8 cellular contexts compared by ENCODE assay signal in genomic region chr2:231613655-231614558, GRCh38. TPM values are rescaled to one million over a fixed set of nuclear protein-coding genes. Genes with fewer than 3 reads are reported as not detected.
A peak's percentile ranks its signal among the peaks of the same experiment; 100 is the strongest.
DNase-seq lines count a peak whose midpoint lies in the region; ATAC-seq, FAIRE-seq and TF ChIP-seq lines count a peak whose summit lies in the region.

No MANE protein-coding gene starts in this region.

- H2BK12ac ChIP-seq in neuronal stem cell (ENCODE audit: low read length) = no peak overlapping the region

- ATAC-seq in GM21367 (IDR thresholded peaks at IDR 0.05; ENCODE audit: unreplicated experiment) = peak; percentile 52

- H3K27me3 ChIP-seq in neuronal stem cell (ENCODE audit: control insufficient read depth in 3 of 3, insufficient read depth in 3 of 3, low read depth in 1 of 3, low read length in 3 of 3) = no peaks in the 10 kb centered on the region

- H3K79me1 ChIP-seq in neuronal stem cell (ENCODE audit: low read depth, low read length) = no peaks in the 10 kb centered on the region

- H3K4ac ChIP-seq in neuronal stem cell (ENCODE audit: low read length) = peak overlapping the region; percentile 57

- peak overlapping the region; percentile 68 for H4K8ac ChIP-seq in neuronal stem cell (ENCODE audit: low read depth, low read length)

- H3K23ac ChIP-seq in neuronal stem cell (ENCODE audit: low read depth, low read length, poor library complexity) = peak overlapping the region; percentile 83

- peak; percentile 86 for TF ChIP-seq POLR2A in Raji (IDR thresholded peaks at IDR 0.05; ENCODE audit: insufficient read depth, low read depth, low read length)

- no peaks in the 10 kb centered on the region for H3K36me3 ChIP-seq in neuronal stem cell (replicated peaks in 1 of 2; ENCODE audit: control insufficient read depth in 2 of 2, insufficient read depth in 2 of 2, low read length in 2 of 2)

- H4K91ac ChIP-seq in neuronal stem cell (ENCODE audit: low read depth, low read length, poor library complexity) = peak overlapping the region; percentile 22

- peak overlapping the region; percentile 18 for H2BK15ac ChIP-seq in neuronal stem cell (ENCODE audit: low read length)

- H2BK5ac ChIP-seq in neuronal stem cell (ENCODE audit: low read length) = peak overlapping the region; percentile 99

- H2AK5ac ChIP-seq in neuronal stem cell (ENCODE audit: low read depth, low read length) = peak overlapping the region; percentile 90

- peak overlapping the region; percentile 96 for H3K9ac ChIP-seq in neuronal stem cell (ENCODE audit: low read depth, low read length, poor library complexity)

- H3K4me3 ChIP-seq in neuronal stem cell (ENCODE audit: low read length in 2 of 2) = peak overlapping the region; percentile 56 to 78

- H3K4me2 ChIP-seq in neuronal stem cell (ENCODE audit: insufficient read depth, low read length, poor library complexity, severe bottlenecking) = peak overlapping the region; percentile 85

- H3K27ac ChIP-seq in neuronal stem cell (replicated peaks; ENCODE audit: low read length) (peak overlapping the region; percentile 100), substantia nigra (ENCODE audit: low read depth, low read length, poor library complexity, severe bottlenecking) (peak overlapping the region; percentile 100)

- peaks cover 29 to 33% of the 10 kb centered on the region in 2 donors for H3K4me1 ChIP-seq in neuronal stem cell (ENCODE audit: control insufficient read depth in 2 of 2, insufficient read depth in 1 of 2, low read depth in 1 of 2, low read length in 2 of 2)

- no peaks in the 10 kb centered on the region for H3K9me3 ChIP-seq in neuronal stem cell (replicated peaks in 1 of 2; ENCODE audit: control insufficient read depth in 2 of 2, insufficient read depth in 1 of 2, low read depth in 1 of 2, low read length in 2 of 2)

- DNase-seq in DMS153 treated with DMSO at 0.1 percent for 48 hours (lab: John Stamatoyannopoulos, UW; ENCODE audit: unreplicated experiment) = peak; percentile 89
- peak; percentile 92 for DNase-seq in HT-29 (ENCODE audit: low spot score)
- peak; percentile 16 to 84 (median 54) for DNase-seq in activated naive CD4-positive, alpha-beta T cell (lab: John Stamatoyannopoulos, UW)
- peak; percentile 92 to 95 for DNase-seq in frontal cortex (ENCODE audit: low spot score in 2 of 2)
- DNase-seq in neuronal stem cell (ENCODE audit: low spot score) = peak; percentile 93
- DNase-seq in substantia nigra (lab: John Stamatoyannopoulos, UW) = peak; percentile 57 to 98 (median 87)

- no peak for FAIRE-seq in frontal cortex (lab: Jason Lieb, UNC)

- peak overlapping the region; percentile 99 for H3K18ac ChIP-seq in neuronal stem cell (ENCODE audit: low read length)

- WGBS in neuronal stem cell (ENCODE audit: extremely low coverage in 2 of 2, insufficient read length in 2 of 2, insufficient replicate concordance in 1 of 2), 2 donors = no CpG with 5 or more reads among the region's 86 CpGs

- H2AFZ ChIP-seq in neuronal stem cell (ENCODE audit: low read length) = peak overlapping the region; percentile 96

- H2BK120ac ChIP-seq in neuronal stem cell (ENCODE audit: low read depth, low read length) = peak overlapping the region; percentile 100

- no peak overlapping the region for H3K14ac ChIP-seq in neuronal stem cell (ENCODE audit: low read length)

RNA-seq across cellular contexts. Expression of gene TEX44, which starts 21.2 kb away (rescaled TPM):
- total RNA-seq in HT-29 (2014; rRNA removed; shearing (Covaris generic)) = not detected in 2 replicates
- not detected for total RNA-seq in frontal cortex
- not detected for polyA plus RNA-seq in neuronal stem cell (2013, experiment 1 of 2)
- not detected for polyA plus RNA-seq in neuronal stem cell (2013, experiment 2 of 2)

Comparison
In these comparisons a context has a peak if more than half of its experiments do, and no peak if none do; other contexts are left out.
1. Peak in every context shown above with its lines: DNase-seq, ATAC-seq, H3K4me3 ChIP-seq and H3K27ac ChIP-seq.